Comparison of ENCODE assay signal across 1 cellular context in genomic region chr16:15494231-15494630, GRCh38.
TF ChIP-seq lines count a peak whose summit lies in the region.

No MANE protein-coding gene starts in this region.

TF ChIP-seq in HepG2, 621 proteins besides CTCF, POLR2A, EP300 and RAD21:
- no peak for TF ChIP-seq EED (CRISPR knock-in tag; IDR thresholded peaks at IDR 0.05)
- TF ChIP-seq CEBPB (IDR thresholded peaks at IDR 0.05; ENCODE audit: borderline replicate concordance, low read depth, low read length): peak; percentile 50; the same call in 1 of the 2 replicates
- peak; percentile 69; the same call in 1 of the 2 replicates for TF ChIP-seq HMG20A (CRISPR knock-in tag; IDR thresholded peaks at IDR 0.05; ENCODE audit: borderline replicate concordance)
- TF ChIP-seq, protein P1, sequence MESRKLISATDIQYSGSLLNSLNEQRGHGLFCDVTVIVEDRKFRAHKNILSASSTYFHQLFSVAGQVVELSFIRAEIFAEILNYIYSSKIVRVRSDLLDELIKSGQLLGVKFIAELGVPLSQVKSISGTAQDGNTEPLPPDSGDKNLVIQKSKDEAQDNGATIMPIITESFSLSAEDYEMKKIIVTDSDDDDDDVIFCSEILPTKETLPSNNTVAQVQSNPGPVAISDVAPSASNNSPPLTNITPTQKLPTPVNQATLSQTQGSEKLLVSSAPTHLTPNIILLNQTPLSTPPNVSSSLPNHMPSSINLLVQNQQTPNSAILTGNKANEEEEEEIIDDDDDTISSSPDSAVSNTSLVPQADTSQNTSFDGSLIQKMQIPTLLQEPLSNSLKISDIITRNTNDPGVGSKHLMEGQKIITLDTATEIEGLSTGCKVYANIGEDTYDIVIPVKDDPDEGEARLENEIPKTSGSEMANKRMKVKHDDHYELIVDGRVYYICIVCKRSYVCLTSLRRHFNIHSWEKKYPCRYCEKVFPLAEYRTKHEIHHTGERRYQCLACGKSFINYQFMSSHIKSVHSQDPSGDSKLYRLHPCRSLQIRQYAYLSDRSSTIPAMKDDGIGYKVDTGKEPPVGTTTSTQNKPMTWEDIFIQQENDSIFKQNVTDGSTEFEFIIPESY (CRISPR knock-in tag; IDR thresholded peaks at IDR 0.05): no peak
- TF ChIP-seq ZNF441 (CRISPR knock-in tag; IDR thresholded peaks at IDR 0.05; ENCODE audit: borderline replicate concordance): no peak
- no peak for TF ChIP-seq ZBTB14 (CRISPR knock-in tag; IDR thresholded peaks at IDR 0.05)
- no peak for TF ChIP-seq ZNF761 (CRISPR knock-in tag; conservative IDR thresholded peaks at IDR 0.05)
- TF ChIP-seq ZNF331 (CRISPR knock-in tag; IDR thresholded peaks at IDR 0.05): no peak
- no peak for TF ChIP-seq STAT5B (CRISPR knock-in tag; IDR thresholded peaks at IDR 0.05)
- no peak for TF ChIP-seq ZNF670 (CRISPR knock-in tag; IDR thresholded peaks at IDR 0.05; ENCODE audit: borderline replicate concordance)
- TF ChIP-seq ATAD3A (CRISPR knock-in tag; IDR thresholded peaks at IDR 0.05): no peak
- no peak for TF ChIP-seq TEAD2 (CRISPR knock-in tag; IDR thresholded peaks at IDR 0.05)
- TF ChIP-seq, protein P2, sequence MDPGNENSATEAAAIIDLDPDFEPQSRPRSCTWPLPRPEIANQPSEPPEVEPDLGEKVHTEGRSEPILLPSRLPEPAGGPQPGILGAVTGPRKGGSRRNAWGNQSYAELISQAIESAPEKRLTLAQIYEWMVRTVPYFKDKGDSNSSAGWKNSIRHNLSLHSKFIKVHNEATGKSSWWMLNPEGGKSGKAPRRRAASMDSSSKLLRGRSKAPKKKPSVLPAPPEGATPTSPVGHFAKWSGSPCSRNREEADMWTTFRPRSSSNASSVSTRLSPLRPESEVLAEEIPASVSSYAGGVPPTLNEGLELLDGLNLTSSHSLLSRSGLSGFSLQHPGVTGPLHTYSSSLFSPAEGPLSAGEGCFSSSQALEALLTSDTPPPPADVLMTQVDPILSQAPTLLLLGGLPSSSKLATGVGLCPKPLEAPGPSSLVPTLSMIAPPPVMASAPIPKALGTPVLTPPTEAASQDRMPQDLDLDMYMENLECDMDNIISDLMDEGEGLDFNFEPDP (CRISPR knock-in tag; conservative IDR thresholded peaks at IDR 0.05): no peak
- TF ChIP-seq NCOA2 (CRISPR knock-in tag; IDR thresholded peaks at IDR 0.05): 0 out of 2 replicates have a peak, but pooled peaks have one; percentile 39
- no peak for TF ChIP-seq ZNF878 (CRISPR knock-in tag; IDR thresholded peaks at IDR 0.05)
- no peak for TF ChIP-seq MTF1 (CRISPR knock-in tag; IDR thresholded peaks at IDR 0.05)
- TF ChIP-seq SMARCC2 (IDR thresholded peaks at IDR 0.05): no peak
- TF ChIP-seq, protein P3, sequence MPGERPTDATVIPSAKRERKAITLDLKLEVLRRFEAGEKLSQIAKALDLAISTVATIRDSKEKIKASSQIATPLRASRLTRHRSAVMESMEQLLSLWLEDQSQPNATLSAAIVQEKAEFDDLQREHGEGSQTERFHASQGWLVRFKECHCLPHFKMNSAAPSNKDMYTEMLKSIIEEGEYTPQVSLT (CRISPR knock-in tag; IDR thresholded peaks at IDR 0.05; ENCODE audit: borderline replicate concordance, low read depth): no peak
- 0 out of 2 replicates have a peak, but pooled peaks have one; percentile 9 for TF ChIP-seq RARA (CRISPR knock-in tag; IDR thresholded peaks at IDR 0.05)
- TF ChIP-seq TCF7 (IDR thresholded peaks at IDR 0.05; ENCODE audit: low read depth): peak; percentile 19; the same call in 1 of the 2 replicates
- TF ChIP-seq ZNF646 (CRISPR knock-in tag; IDR thresholded peaks at IDR 0.05): no peak
- TF ChIP-seq, protein P4, sequence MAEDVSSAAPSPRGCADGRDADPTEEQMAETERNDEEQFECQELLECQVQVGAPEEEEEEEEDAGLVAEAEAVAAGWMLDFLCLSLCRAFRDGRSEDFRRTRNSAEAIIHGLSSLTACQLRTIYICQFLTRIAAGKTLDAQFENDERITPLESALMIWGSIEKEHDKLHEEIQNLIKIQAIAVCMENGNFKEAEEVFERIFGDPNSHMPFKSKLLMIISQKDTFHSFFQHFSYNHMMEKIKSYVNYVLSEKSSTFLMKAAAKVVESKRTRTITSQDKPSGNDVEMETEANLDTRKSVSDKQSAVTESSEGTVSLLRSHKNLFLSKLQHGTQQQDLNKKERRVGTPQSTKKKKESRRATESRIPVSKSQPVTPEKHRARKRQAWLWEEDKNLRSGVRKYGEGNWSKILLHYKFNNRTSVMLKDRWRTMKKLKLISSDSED (CRISPR knock-in tag; IDR thresholded peaks at IDR 0.05): no peak
- no peak for TF ChIP-seq ATF1 (CRISPR knock-in tag; IDR thresholded peaks at IDR 0.05)
- TF ChIP-seq, protein P5, sequence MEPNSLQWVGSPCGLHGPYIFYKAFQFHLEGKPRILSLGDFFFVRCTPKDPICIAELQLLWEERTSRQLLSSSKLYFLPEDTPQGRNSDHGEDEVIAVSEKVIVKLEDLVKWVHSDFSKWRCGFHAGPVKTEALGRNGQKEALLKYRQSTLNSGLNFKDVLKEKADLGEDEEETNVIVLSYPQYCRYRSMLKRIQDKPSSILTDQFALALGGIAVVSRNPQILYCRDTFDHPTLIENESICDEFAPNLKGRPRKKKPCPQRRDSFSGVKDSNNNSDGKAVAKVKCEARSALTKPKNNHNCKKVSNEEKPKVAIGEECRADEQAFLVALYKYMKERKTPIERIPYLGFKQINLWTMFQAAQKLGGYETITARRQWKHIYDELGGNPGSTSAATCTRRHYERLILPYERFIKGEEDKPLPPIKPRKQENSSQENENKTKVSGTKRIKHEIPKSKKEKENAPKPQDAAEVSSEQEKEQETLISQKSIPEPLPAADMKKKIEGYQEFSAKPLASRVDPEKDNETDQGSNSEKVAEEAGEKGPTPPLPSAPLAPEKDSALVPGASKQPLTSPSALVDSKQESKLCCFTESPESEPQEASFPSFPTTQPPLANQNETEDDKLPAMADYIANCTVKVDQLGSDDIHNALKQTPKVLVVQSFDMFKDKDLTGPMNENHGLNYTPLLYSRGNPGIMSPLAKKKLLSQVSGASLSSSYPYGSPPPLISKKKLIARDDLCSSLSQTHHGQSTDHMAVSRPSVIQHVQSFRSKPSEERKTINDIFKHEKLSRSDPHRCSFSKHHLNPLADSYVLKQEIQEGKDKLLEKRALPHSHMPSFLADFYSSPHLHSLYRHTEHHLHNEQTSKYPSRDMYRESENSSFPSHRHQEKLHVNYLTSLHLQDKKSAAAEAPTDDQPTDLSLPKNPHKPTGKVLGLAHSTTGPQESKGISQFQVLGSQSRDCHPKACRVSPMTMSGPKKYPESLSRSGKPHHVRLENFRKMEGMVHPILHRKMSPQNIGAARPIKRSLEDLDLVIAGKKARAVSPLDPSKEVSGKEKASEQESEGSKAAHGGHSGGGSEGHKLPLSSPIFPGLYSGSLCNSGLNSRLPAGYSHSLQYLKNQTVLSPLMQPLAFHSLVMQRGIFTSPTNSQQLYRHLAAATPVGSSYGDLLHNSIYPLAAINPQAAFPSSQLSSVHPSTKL (CRISPR knock-in tag; IDR thresholded peaks at IDR 0.05): no peak
- no peak for TF ChIP-seq ZNF570 (CRISPR knock-in tag; IDR thresholded peaks at IDR 0.05; ENCODE audit: borderline replicate concordance)
- no peak for TF ChIP-seq ZNF577 (CRISPR knock-in tag; IDR thresholded peaks at IDR 0.05; ENCODE audit: borderline replicate concordance, low read depth)
- TF ChIP-seq AKAP8 (CRISPR knock-in tag; IDR thresholded peaks at IDR 0.05): no peak
- TF ChIP-seq GATA4 (IDR thresholded peaks at IDR 0.05; ENCODE audit: borderline replicate concordance, low read depth): no peak
- TF ChIP-seq, protein P6, sequence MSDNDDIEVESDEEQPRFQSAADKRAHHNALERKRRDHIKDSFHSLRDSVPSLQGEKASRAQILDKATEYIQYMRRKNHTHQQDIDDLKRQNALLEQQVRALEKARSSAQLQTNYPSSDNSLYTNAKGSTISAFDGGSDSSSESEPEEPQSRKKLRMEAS (IDR thresholded peaks at IDR 0.05): no peak
- TF ChIP-seq FOSL2 (CRISPR knock-in tag; IDR thresholded peaks at IDR 0.05): peak; percentile 74
- TF ChIP-seq FOXK1 (CRISPR knock-in tag; IDR thresholded peaks at IDR 0.05; ENCODE audit: borderline replicate concordance, low read depth): no peak
- peak in 1 of 2 experiments; percentile 70; a peak in 2 of 4 replicates for TF ChIP-seq ATF4 (CRISPR knock-in tag; IDR thresholded peaks at IDR 0.05)
- peak; percentile 34; the same call in 1 of the 2 replicates for TF ChIP-seq SAP130 (CRISPR knock-in tag; IDR thresholded peaks at IDR 0.05; ENCODE audit: low read depth)
- no peak for TF ChIP-seq TOE1 (CRISPR knock-in tag; IDR thresholded peaks at IDR 0.05)
- TF ChIP-seq CREB1 (IDR thresholded peaks at IDR 0.05): peak; percentile 20; the same call in 1 of the 2 replicates
- no peak for TF ChIP-seq CREB1 (CRISPR knock-in tag; IDR thresholded peaks at IDR 0.05)
